In genomic region chr13:20230913-20231838, GRCh38 we compare ENCODE assay signal across 8 cellular contexts. TPM values are rescaled to one million over a fixed set of nuclear protein-coding genes. Genes with fewer than 3 reads are reported as not detected.
DNase-seq lines count a peak whose midpoint lies in the region; ATAC-seq and TF ChIP-seq lines count a peak whose summit lies in the region.

No MANE protein-coding gene starts in this region.

- TF ChIP-seq CTCF in esophagus squamous epithelium (IDR thresholded peaks at IDR 0.05) (no peak), psoas muscle (IDR thresholded peaks at IDR 0.05) (no peak)

- no peaks in the 10 kb centered on the region for H3K9me3 Mint-ChIP-seq in activated CD4-positive, alpha-beta T cell treated with anti-CD3 and anti-CD28 coated beads, Interleukin-2, amount 10 ng/mL, durations not matched to agents 7 days and 5 days

- H3K36me3 Mint-ChIP-seq in activated CD4-positive, alpha-beta T cell treated with anti-CD3 and anti-CD28 coated beads, Interleukin-2, amount 10 ng/mL, durations not matched to agents 7 days and 5 days (ENCODE audit: low read depth): peaks cover 2% of the 10 kb centered on the region

- CTCF ChIA-PET in activated CD4-positive, alpha-beta T cell treated with anti-CD3 and anti-CD28 coated beads, Interleukin-2, amount 10 ng/mL, durations not matched to agents 7 days and 5 days (lab: Charles Lee): interaction anchor here (1.2 kb wide), 1 partner anchor 9 kb away, joined by 3 read pairs; no protein-coding TSS in a partner anchor

- H3K4me1 ChIP-seq in esophagus squamous epithelium: peaks cover 4 to 31% (median 8%) of the 10 kb centered on the region in 3 donors
- no peaks in the 10 kb centered on the region for H3K4me1 ChIP-seq in psoas muscle

- H3K4me1 Mint-ChIP-seq in activated CD4-positive, alpha-beta T cell treated with anti-CD3 and anti-CD28 coated beads, Interleukin-2, amount 10 ng/mL, durations not matched to agents 7 days and 5 days: peaks cover 12% of the 10 kb centered on the region

- H3K27ac ChIP-seq in esophagus squamous epithelium (peak overlapping the region; percentile 70 to 94 (median 90)), psoas muscle (no peak overlapping the region)

- ATAC-seq in psoas muscle: no peak

- peaks cover 0 to 55% (median 3%) of the 10 kb centered on the region in 4 donors for H3K27me3 ChIP-seq in esophagus squamous epithelium
- H3K27me3 ChIP-seq in psoas muscle (ENCODE audit: insufficient read depth in 3 of 3, low read length in 2 of 3): peaks cover 4 to 51% (median 13%) of the 10 kb centered on the region in 3 donors

- no peak for TF ChIP-seq POLR2A in esophagus squamous epithelium (IDR thresholded peaks at IDR 0.05)

- peaks cover 0 to 20% (median 0%) of the 10 kb centered on the region in 3 donors for H3K36me3 ChIP-seq in esophagus squamous epithelium
- H3K36me3 ChIP-seq in psoas muscle (ENCODE audit: insufficient read depth in 1 of 2, low read depth in 1 of 2): no peaks in the 10 kb centered on the region

- DNase-seq in activated CD4-positive, alpha-beta T cell treated with anti-CD3 and anti-CD28 coated beads, Interleukin-2, amount 10 ng/mL, durations not matched to agents 7 days and 5 days: peak; percentile 34
- no peak for DNase-seq in esophagus squamous epithelium (lab: John Stamatoyannopoulos, UW)
- DNase-seq in psoas muscle: no peak
- DNase-seq in HCEC 1CT: no peak
- DNase-seq in NCI-H2227 treated with DMSO at 0.1 percent for 48 hours (lab: John Stamatoyannopoulos, UW): no peak
- no peak for DNase-seq in effector CD8-positive, alpha-beta T cell (lab: John Stamatoyannopoulos, UW)
- DNase-seq in T1000 (lab: John Stamatoyannopoulos, UW): no peak

- WGBS in esophagus squamous epithelium, 2 donors: 33 to 48% methylated on average over 14 to 27 of the region's 30 CpGs
- WGBS in psoas muscle, 3 donors: 13 to 15% (median 14%) methylated on average over 30 of the region's 30 CpGs

- intact Hi-C loops in esophagus squamous epithelium (cut with DNase I) (no loop called here), psoas muscle (cut with DNase I) (no loop called here)

- POLR2A ChIA-PET in activated CD4-positive, alpha-beta T cell treated with anti-CD3 and anti-CD28 coated beads, Interleukin-2, amount 10 ng/mL, durations not matched to agents 7 days and 5 days (lab: Charles Lee): no interaction called here

- H3K4me3 ChIP-seq in GM08714 (ENCODE audit: low read length): peak overlapping the region; percentile 9; the same call in 1 of the 2 replicates
- H3K4me3 ChIP-seq in esophagus squamous epithelium: peak overlapping the region; percentile 55 to 74 (median 64)
- H3K4me3 ChIP-seq in psoas muscle: peak overlapping the region; percentile 53

- H3K27ac Mint-ChIP-seq in activated CD4-positive, alpha-beta T cell treated with anti-CD3 and anti-CD28 coated beads, Interleukin-2, amount 10 ng/mL, durations not matched to agents 7 days and 5 days: peak overlapping the region; percentile 84

- H3K27me3 Mint-ChIP-seq in activated CD4-positive, alpha-beta T cell treated with anti-CD3 and anti-CD28 coated beads, Interleukin-2, amount 10 ng/mL, durations not matched to agents 7 days and 5 days: peaks cover 27% of the 10 kb centered on the region

- peak overlapping the region; percentile 76 for H3K4me3 Mint-ChIP-seq in activated CD4-positive, alpha-beta T cell treated with anti-CD3 and anti-CD28 coated beads, Interleukin-2, amount 10 ng/mL, durations not matched to agents 7 days and 5 days

- H3K9me3 ChIP-seq in esophagus squamous epithelium (no peaks in the 10 kb centered on the region), psoas muscle (no peaks in the 10 kb centered on the region)

RNA-seq across cellular contexts. Expression of gene GJB6, which starts 0.9 kb away (rescaled TPM):
- total RNA-seq in activated CD4-positive, alpha-beta T cell treated with anti-CD3 and anti-CD28 coated beads, Interleukin-2, amount 10 ng/mL, durations not matched to agents 7 days and 5 days: 1 to 10 TPM; 4.7 to 6.1 TPM
- 100 to 1,000 TPM; 147 to 460 (median 386) TPM for total RNA-seq in esophagus squamous epithelium
- not detected for total RNA-seq in psoas muscle
- polyA plus RNA-seq in psoas muscle: under 1 TPM in 1 of 3 donors, not detected in 2; 0.03 TPM

RNA-seq across cellular contexts. Expression of gene GJB2, which starts 38.4 kb away (rescaled TPM):
- total RNA-seq in activated CD4-positive, alpha-beta T cell treated with anti-CD3 and anti-CD28 coated beads, Interleukin-2, amount 10 ng/mL, durations not matched to agents 7 days and 5 days: 1 to 10 TPM; 5.4 to 5.6 TPM
- 1,000 to 10,000 TPM in 2 of 4 donors, 100 to 1,000 TPM in 2; 301 to 1,758 (median 1,011) TPM for total RNA-seq in esophagus squamous epithelium
- under 1 TPM in 2 of 4 donors, not detected in 2; 0.11 to 0.26 TPM for total RNA-seq in psoas muscle
- under 1 TPM; 0.07 to 0.47 (median 0.26) TPM for polyA plus RNA-seq in psoas muscle

Comparison
In these comparisons a context has a peak if more than half of its experiments do, and no peak if none do; other contexts are left out.
1. H3K4me3 ChIP-seq: peak in every context shown above with its lines; median percentile 64 in esophagus squamous epithelium; 53 in psoas muscle; 9 in GM08714.
2. RNA of gene GJB6, which starts 0.9 kb away (total RNA-seq): 147 to 460 TPM in esophagus squamous epithelium; 4.7 to 6.1 TPM in activated CD4-positive, alpha-beta T cell treated with anti-CD3 and anti-CD28 coated beads, Interleukin-2, amount 10 ng/mL, durations not matched to agents 7 days and 5 days and not detected in psoas muscle; every median in the first group is over 10 times any median in the second.
3. RNA of gene GJB2, which starts 38.4 kb away (total RNA-seq): 301 to 1,758 TPM in esophagus squamous epithelium; 5.4 to 5.6 TPM in activated CD4-positive, alpha-beta T cell treated with anti-CD3 and anti-CD28 coated beads, Interleukin-2, amount 10 ng/mL, durations not matched to agents 7 days and 5 days and 0.11 to 0.26 TPM in psoas muscle; every median in the first group is over 10 times any median in the second.